8 cellular contexts compared by ENCODE assay signal in genomic region chr7:47581821-47582747, GRCh38. TPM values are rescaled to one million over a fixed set of nuclear protein-coding genes. Genes with fewer than 3 reads are reported as not detected.
DNase-seq lines count a peak whose midpoint lies in the region; ATAC-seq, FAIRE-seq and TF ChIP-seq lines count a peak whose summit lies in the region.

TSS of gene TNS3 (minus strand) at chr7:47582111. CDS start at chr7:47439636, 142,475 bp downstream.

- H3K27ac ChIP-seq in HCT116 (ENCODE audit: low read depth, low read length) (peak within 1 kb of the TSS; percentile 76; the same call in 1 of the 2 replicates), RWPE2 (ENCODE audit: poor library complexity, severe bottlenecking) (peak within 1 kb of the TSS; percentile 88), neural cell (ENCODE audit: low read length) (no peak within 1 kb of the TSS)
- H3K27ac ChIP-seq in CD8-positive, alpha-beta memory T cell (ENCODE audit: low read depth, low read length) = no peak within 1 kb of the TSS

- TF ChIP-seq EP300 in neural cell (conservative IDR thresholded peaks at IDR 0.05; ENCODE audit: poor library complexity, severe bottlenecking) = no peak

- peak within 1 kb of the TSS; percentile 77 for H3K9ac ChIP-seq in HCT116 (ENCODE audit: low read length)
- peak within 1 kb of the TSS; percentile 65 for H3K9ac ChIP-seq in neural cell (ENCODE audit: low read length)

- no peaks in the 10 kb centered on the region for H3F3A ChIP-seq in neural cell (ENCODE audit: insufficient read depth, low read length, poor library complexity, severe bottlenecking)

- no peak for TF ChIP-seq RAD21 in HCT116 (IDR thresholded peaks at IDR 0.05; ENCODE audit: low read depth)
- no peak for TF ChIP-seq RAD21 in neural cell (conservative IDR thresholded peaks at IDR 0.05)

- H3K27me3 Mint-ChIP-seq in CD8-positive, alpha-beta memory T cell = peaks cover 18 to 25% of the 10 kb centered on the region in 2 donors

- intact Hi-C loops in HCT116 (cut with micrococcal nuclease) = loop anchor here (5.0 kb wide), 1 partner anchor 105 kb away; no protein-coding TSS in a partner anchor

- H2AFZ ChIP-seq in HCT116 (ENCODE audit: low read depth, low read length, poor library complexity, severe bottlenecking) (peak within 1 kb of the TSS; percentile 97), neural cell (ENCODE audit: low read depth, low read length) (peak within 1 kb of the TSS; percentile 45)

- DNase-seq in HCT116 (ENCODE audit: low read depth, low spot score) (no peak), RWPE2 (ENCODE audit: low spot score) (no peak), fibroblast of villous mesenchyme (ENCODE audit: low read depth) (peak; percentile 56), putamen (ENCODE audit: low spot score) (no peak), NCI-H446 treated with DMSO at 0.1 percent for 48 hours (lab: John Stamatoyannopoulos, UW) (no peak), GM12892 (ENCODE audit: insufficient read length) (no peak)
- DNase-seq in CD8-positive, alpha-beta memory T cell = no peak

- TF ChIP-seq POLR2A in HCT116 (IDR thresholded peaks at IDR 0.05; ENCODE audit: borderline replicate concordance, extremely low read depth, insufficient read depth, insufficient read length) (peak; percentile 44), GM12892 (IDR thresholded peaks at IDR 0.05; ENCODE audit: low read depth, low read length) (no peak)

- H3K4me1 ChIP-seq in HCT116 (ENCODE audit: control insufficient read depth in 1 of 2, insufficient read depth in 2 of 2, low read length in 2 of 2) (peaks cover 25 to 26% of the 10 kb centered on the region in 2 experiments), RWPE2 (ENCODE audit: insufficient read depth, poor library complexity, severe bottlenecking) (peaks cover 31% of the 10 kb centered on the region)
- H3K4me1 ChIP-seq in CD8-positive, alpha-beta memory T cell (ENCODE audit: insufficient read depth, low read length) = no peaks in the 10 kb centered on the region

- H3K27me3 ChIP-seq in HCT116 (ENCODE audit: insufficient read depth, low read length) (no peaks in the 10 kb centered on the region), RWPE2 (ENCODE audit: insufficient read depth, poor library complexity, severe bottlenecking) (no peaks in the 10 kb centered on the region), neural cell (ENCODE audit: insufficient read depth, low read depth, low read length) (peaks cover 22% of the 10 kb centered on the region)
- H3K27me3 ChIP-seq in CD8-positive, alpha-beta memory T cell (ENCODE audit: insufficient read depth, low read length, poor library complexity, severe bottlenecking) = no peaks in the 10 kb centered on the region

- no peak for FAIRE-seq in GM12892 (lab: Jason Lieb, UNC)

- no peaks in the 10 kb centered on the region for H3K4me1 Mint-ChIP-seq in CD8-positive, alpha-beta memory T cell

- POLR2A ChIA-PET in HCT116 (lab: Charles Lee) = interaction anchor here (0.6 kb wide), 1 partner anchor 505 kb away, joined by 4 read pairs; no protein-coding TSS in a partner anchor
- POLR2A ChIA-PET in CD8-positive, alpha-beta memory T cell (lab: Charles Lee) = no interaction called here

- no peak within 1 kb of the TSS for H3K4me3 Mint-ChIP-seq in CD8-positive, alpha-beta memory T cell

- CTCF ChIA-PET in HCT116 (lab: Charles Lee) = interaction anchor here (1.3 kb wide), 1 partner anchor 316 kb away, joined by 3 read pairs; no protein-coding TSS in a partner anchor
- CTCF ChIA-PET in CD8-positive, alpha-beta memory T cell (lab: Charles Lee) = no interaction called here

- H3K36me3 ChIP-seq in HCT116 (ENCODE audit: control insufficient read depth in 1 of 2, insufficient read depth in 2 of 2, low read length in 2 of 2) (no peaks in the 10 kb centered on the region), RWPE2 (ENCODE audit: low read depth) (peaks cover 13% of the 10 kb centered on the region), neural cell (ENCODE audit: insufficient read depth, low read length) (no peaks in the 10 kb centered on the region)
- no peaks in the 10 kb centered on the region for H3K36me3 ChIP-seq in CD8-positive, alpha-beta memory T cell (ENCODE audit: insufficient read depth, low read length)

- ATAC-seq in HCT116 = peak; percentile 83
- peak; percentile 54 for ATAC-seq in RWPE2 (ENCODE audit: low read depth)

- H4K20me1 ChIP-seq in HCT116 (ENCODE audit: insufficient read depth) (no peaks in the 10 kb centered on the region), neural cell (ENCODE audit: insufficient read depth) (no peaks in the 10 kb centered on the region)

- peaks cover 0 to 7% (median 4%) of the 10 kb centered on the region in 5 donors for H3K9me3 Mint-ChIP-seq in CD8-positive, alpha-beta memory T cell

- no peaks in the 10 kb centered on the region for H3K36me3 Mint-ChIP-seq in CD8-positive, alpha-beta memory T cell

- H3K79me2 ChIP-seq in HCT116 (ENCODE audit: insufficient read depth, low read length) (no peaks in the 10 kb centered on the region), neural cell (replicated peaks; ENCODE audit: insufficient read depth, low read length) (no peaks in the 10 kb centered on the region)

- H3K27ac Mint-ChIP-seq in CD8-positive, alpha-beta memory T cell = no peak within 1 kb of the TSS

- H3K4me3 ChIP-seq in HCT116 (replicated peaks in 1 of 2; ENCODE audit: low read depth in 1 of 2, low read length in 2 of 2) (peak within 1 kb of the TSS; percentile 63 to 81), RWPE2 (ENCODE audit: severe bottlenecking) (peak within 1 kb of the TSS; percentile 83), fibroblast of villous mesenchyme (ENCODE audit: low read depth, low read length) (peak within 1 kb of the TSS; percentile 96), neural cell (ENCODE audit: low read length) (peak within 1 kb of the TSS; percentile 80)
- H3K4me3 ChIP-seq in CD8-positive, alpha-beta memory T cell (ENCODE audit: low read length) = no peak within 1 kb of the TSS

- H3K4me2 ChIP-seq in HCT116 (ENCODE audit: low read length) = peak within 1 kb of the TSS; percentile 97
- H3K4me2 ChIP-seq in neural cell (ENCODE audit: low read length) = no peak within 1 kb of the TSS

- RAD21 ChIA-PET in HCT116 (lab: Charles Lee; ENCODE audit: low non-redundant PET in 1 of 2, low total read pairs in 2 of 2, uncharacterized antibody in 2 of 2, unreplicated experiment in 2 of 2) = interaction anchor here (0.6 to 0.8 kb wide), 2 partner anchors 79 to 146 kb away, joined by 6 to 7 read pairs; no protein-coding TSS in a partner anchor

- BruUV-seq in HCT116 (replicated peaks; lab: Mats Ljungman, UMichigan) = no TSS peak

- H3K9me3 ChIP-seq in HCT116 (ENCODE audit: control insufficient read depth in 1 of 2, insufficient read depth in 1 of 2, low read depth in 1 of 2, low read length in 2 of 2) (no peaks in the 10 kb centered on the region), RWPE2 (ENCODE audit: severe bottlenecking) (peaks cover 2% of the 10 kb centered on the region), neural cell (ENCODE audit: low read length) (no peaks in the 10 kb centered on the region)
- no peaks in the 10 kb centered on the region for H3K9me3 ChIP-seq in CD8-positive, alpha-beta memory T cell (ENCODE audit: low read length)

- H3K9me2 ChIP-seq in HCT116 (ENCODE audit: insufficient read depth) (no peaks in the 10 kb centered on the region), neural cell (ENCODE audit: insufficient read depth, low read length) (no peaks in the 10 kb centered on the region)

- TF ChIP-seq CTCF in HCT116 (IDR thresholded peaks at IDR 0.05 in 2 of 3, conservative IDR thresholded peaks at IDR 0.05 in 1 of 3; ENCODE audit: borderline replicate concordance in 1 of 3, insufficient read depth in 1 of 3, low read depth in 2 of 3, low read length in 2 of 3) = no peak
- peak; percentile 64 for TF ChIP-seq CTCF in RWPE2 (IDR thresholded peaks at IDR 0.05; ENCODE audit: poor library complexity, severe bottlenecking)
- peak; percentile 12 for TF ChIP-seq CTCF in fibroblast of villous mesenchyme (IDR thresholded peaks at IDR 0.05; ENCODE audit: insufficient read depth, low read depth, low read length)
- peak; percentile 60 for TF ChIP-seq CTCF in neural cell (IDR thresholded peaks at IDR 0.05; ENCODE audit: poor library complexity, severe bottlenecking)

TF ChIP-seq in HCT116, 20 proteins besides CTCF, POLR2A, EP300 and RAD21:
- TF ChIP-seq ZFX (IDR thresholded peaks at IDR 0.05) = peak; percentile 74; the same call in 1 of the 2 replicates
- no peak for TF ChIP-seq ELF1 (IDR thresholded peaks at IDR 0.05; ENCODE audit: borderline replicate concordance, low read depth)
- peak; percentile 47; the same call in 1 of the 2 replicates for TF ChIP-seq POLR2AphosphoS5 (IDR thresholded peaks at IDR 0.05; ENCODE audit: low read depth, low read length)
- TF ChIP-seq TCF7L2 (IDR thresholded peaks at IDR 0.05; ENCODE audit: borderline replicate concordance, extremely low read depth, insufficient read depth, insufficient read length) = peak; percentile 33
- TF ChIP-seq YY1 (IDR thresholded peaks at IDR 0.05; ENCODE audit: extremely low read depth, insufficient replicate concordance, low read depth, low read length) = peak; percentile 2
- TF ChIP-seq EZH2 (IDR thresholded peaks at IDR 0.05) = no peak
- TF ChIP-seq EGR1 (IDR thresholded peaks at IDR 0.05; ENCODE audit: low read depth) = 0 out of 2 replicates have a peak, but pooled peaks have one; percentile 11

TF ChIP-seq in neural cell, 6 proteins besides CTCF, POLR2A, EP300 and RAD21 (continues in another document):
- TF ChIP-seq SMC3 (conservative IDR thresholded peaks at IDR 0.05; ENCODE audit: poor library complexity) (no peak), POLR2AphosphoS5 (IDR thresholded peaks at IDR 0.05) (no peak), MXI1 (conservative IDR thresholded peaks at IDR 0.05; ENCODE audit: poor library complexity, severe bottlenecking) (no peak)

RNA-seq across cellular contexts. Expression of gene TNS3, which starts in this region (rescaled TPM):
- total RNA-seq in HCT116 (2021; ENCODE audit: unreplicated experiment) = 9.1 TPM
- polyA plus RNA-seq in HCT116 (2012) = 4.3 and 6.5 TPM in 2 replicates
- total RNA-seq in fibroblast of villous mesenchyme = 120 and 202 TPM in 2 replicates
- polyA plus RNA-seq in neural cell = 0.28 and 0.58 TPM in 2 replicates
- 1.5 TPM in 2 replicates for polyA minus RNA-seq in neural cell
- 2.6 TPM for polyA plus RNA-seq in GM12892 (2012; ENCODE audit: missing spikeins)
- total RNA-seq in CD8-positive, alpha-beta memory T cell = 1 to 10 TPM; 1.4 to 1.5 TPM
- not detected for polyA plus RNA-seq in CD8-positive, alpha-beta memory T cell

Comparison
In these comparisons a context has a peak if more than half of its experiments do, and no peak if none do; other contexts are left out.
1. RNA of gene TNS3 (total RNA-seq): 120 to 202 TPM in fibroblast of villous mesenchyme; 9.1 TPM in HCT116 (single experiment) and 1.4 to 1.5 TPM in CD8-positive, alpha-beta memory T cell; every median in the first group is over 10 times any median in the second.
2. H3K27ac ChIP-seq: peak in HCT116 (single experiment) and RWPE2 (single experiment); none in neural cell (single experiment) and CD8-positive, alpha-beta memory T cell (single experiment).
3. CTCF ChIP-seq: peak in RWPE2 (single experiment), fibroblast of villous mesenchyme (single experiment) and neural cell (single experiment); none in HCT116 (0 of 3).